ENCODE assay signal across 6 cellular contexts in the genomic region with DNA sequence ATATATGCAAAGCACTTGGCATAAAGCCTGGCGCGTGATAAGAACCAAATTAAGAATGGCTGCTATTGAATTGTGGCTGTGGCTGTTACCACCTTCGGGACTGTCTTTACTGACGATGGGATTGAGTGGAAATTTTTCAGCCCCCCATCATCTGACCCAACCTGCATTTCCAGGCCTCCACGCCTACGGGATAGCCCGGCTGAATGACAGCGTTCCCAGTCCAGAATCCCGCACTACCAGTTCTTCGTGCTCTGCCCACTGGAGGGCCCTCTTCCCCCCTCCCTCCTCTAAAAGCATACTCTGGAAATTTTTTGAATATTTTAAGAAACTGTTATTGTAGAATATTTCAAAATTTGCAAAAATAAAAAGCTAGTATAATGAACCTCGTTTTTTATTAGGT. TPM values are rescaled to one million over a fixed set of nuclear protein-coding genes. Genes with fewer than 3 reads are reported as not detected.
"Had no signal": no experiment of that assay in that cellular context is flagged by ENCODE, and none has a peak within 500 bp of the region (broad histone marks: within the 10 kb centered on the region; RNA-seq: fewer than 3 reads in every experiment).

No MANE protein-coding gene starts in this region.

- H3K27ac Mint-ChIP-seq: activated naive CD8-positive, alpha-beta T cell; T-helper 1 cell treated with Interleukin-12 subunit alpha and Interleukin-12 subunit beta and Interleukin-4 antibody, amounts not matched to agents 30 μg/mL and 1 μg/mL, for 36 hours had no signal

- DNase-seq: activated CD4-positive, alpha-beta T cell treated with anti-CD3 and anti-CD28 coated beads, Interleukin-2, amount 50 U/mL, for 1 hour had no signal

- H3K36me3 Mint-ChIP-seq: activated naive CD8-positive, alpha-beta T cell had no signal

- H3K4me3 Mint-ChIP-seq: activated naive CD8-positive, alpha-beta T cell; T-helper 1 cell treated with Interleukin-12 subunit alpha and Interleukin-12 subunit beta and Interleukin-4 antibody, amounts not matched to agents 30 μg/mL and 1 μg/mL, for 36 hours had no signal

- H3K27me3 Mint-ChIP-seq: activated naive CD8-positive, alpha-beta T cell had no signal

- H3K9me3 Mint-ChIP-seq: T-helper 1 cell treated with Interleukin-12 subunit alpha and Interleukin-12 subunit beta and Interleukin-4 antibody, amounts not matched to agents 30 μg/mL and 1 μg/mL, for 36 hours had no signal

RNA-seq across cellular contexts. Expression of a gene that starts 11.0 kb away (rescaled TPM):
- total RNA-seq: astrocyte, M059J, SK-MEL-5 had no signal

RNA-seq across cellular contexts. Expression of a gene that starts 31.2 kb away (rescaled TPM):
- total RNA-seq: astrocyte, M059J had no signal

RNA-seq across cellular contexts. Expression of a gene that starts 48.8 kb away (rescaled TPM):
- total RNA-seq: SK-MEL-5 had no signal

RNA-seq across cellular contexts. Expression of a gene that starts 54.0 kb away (rescaled TPM):
- total RNA-seq: astrocyte, M059J had no signal
